Comparison of ENCODE assay signal across 8 cellular contexts in genomic region chr19:5949792-5950305, GRCh38.
A peak's percentile ranks its signal among the peaks of the same experiment; 100 is the strongest.
DNase-seq lines count a peak whose midpoint lies in the region; ATAC-seq and FAIRE-seq lines count a peak whose summit lies in the region.

No MANE protein-coding gene starts in this region.

- DNase-seq in NCI-H1092 (lab: John Stamatoyannopoulos, UW) (peak; percentile 66), LoVo (ENCODE audit: low spot score) (no peak), HTR-8/SVneo (ENCODE audit: insufficient read length, low spot score) (no peak)
- DNase-seq in activated CD4-positive, CD25-positive, alpha-beta regulatory T cell treated with anti-CD3 and anti-CD28 coated beads, Interleukin-2, amount 50 U/mL, for 72 hours = peak; percentile 47
- DNase-seq in effector CD4-positive, alpha-beta T cell = peak; percentile 18
- DNase-seq in stimulated activated CD4-positive, alpha-beta T cell treated with anti-CD3 and anti-CD28 coated beads, Interleukin-15, amount 100 ng/mL, for 24 hours = peak; percentile 45

- no peak for FAIRE-seq in HTR-8/SVneo (lab: Jason Lieb, UNC)

- no peak for ATAC-seq in GM19023 (IDR thresholded peaks at IDR 0.05; ENCODE audit: unreplicated experiment)
- ATAC-seq in HG02885 (IDR thresholded peaks at IDR 0.05; ENCODE audit: poor library complexity, unreplicated experiment) = no peak

Comparison
In these comparisons a context has a peak if more than half of its experiments do, and no peak if none do; other contexts are left out.
1. DNase-seq: peak in NCI-H1092 (single experiment), activated CD4-positive, CD25-positive, alpha-beta regulatory T cell treated with anti-CD3 and anti-CD28 coated beads, Interleukin-2, amount 50 U/mL, for 72 hours (single experiment), effector CD4-positive, alpha-beta T cell (single experiment) and stimulated activated CD4-positive, alpha-beta T cell treated with anti-CD3 and anti-CD28 coated beads, Interleukin-15, amount 100 ng/mL, for 24 hours (single experiment); none in LoVo (single experiment) and HTR-8/SVneo (single experiment).